ENCODE assay signal across 8 cellular contexts in the genomic region with DNA sequence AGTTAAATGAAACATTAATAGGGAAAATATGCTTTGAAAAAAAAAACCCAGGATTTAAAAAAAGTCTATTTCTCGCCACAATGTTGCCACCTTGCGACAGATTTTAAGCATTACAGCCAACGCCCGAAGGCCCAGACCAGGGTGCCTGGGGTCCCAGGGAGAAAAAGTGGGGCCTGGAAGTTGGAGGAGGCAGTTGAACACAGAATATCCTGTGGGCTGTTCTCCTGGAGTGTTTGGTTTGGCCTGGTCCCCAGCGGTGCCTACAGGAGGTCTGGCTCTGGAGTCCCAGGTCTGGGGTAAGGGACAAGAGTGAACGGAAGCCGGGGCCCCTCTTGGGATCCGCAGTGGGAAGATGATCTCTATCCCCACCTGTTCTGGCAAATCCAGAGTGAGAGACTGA. TPM values are rescaled to one million over a fixed set of nuclear protein-coding genes. Genes with fewer than 3 reads are reported as not detected.
A peak's percentile ranks its signal among the peaks of the same experiment; 100 is the strongest.
DNase-seq lines count a peak whose midpoint lies in the region; ATAC-seq and TF ChIP-seq lines count a peak whose summit lies in the region.

No MANE protein-coding gene starts in this region.

- H3K4me1 ChIP-seq in GM23248 (ENCODE audit: insufficient read depth), result no peaks in the 10 kb centered on the region

- H3F3A ChIP-seq in GM23248 (ENCODE audit: insufficient read depth), result peaks cover 3% of the 10 kb centered on the region; the same call in 1 of the 2 replicates

- TF ChIP-seq CTCF in AG10803 (conservative IDR thresholded peaks at IDR 0.05; ENCODE audit: low read length) (peak; percentile 81), astrocyte of the spinal cord (IDR thresholded peaks at IDR 0.05; ENCODE audit: low read depth, low read length) (peak; percentile 73)

- no peak for TF ChIP-seq POLR2A in GM18505 (IDR thresholded peaks at IDR 0.05; ENCODE audit: borderline replicate concordance, extremely low read depth, insufficient read depth, insufficient read length)

- no peaks in the 10 kb centered on the region for H3K9me2 ChIP-seq in GM23248 (ENCODE audit: insufficient read depth)

- no peak for ATAC-seq in GM18505 (IDR thresholded peaks at IDR 0.05; ENCODE audit: unreplicated experiment)

- H3K9me3 ChIP-seq in GM23248 (ENCODE audit: low read depth), result no peaks in the 10 kb centered on the region

- H4K20me1 ChIP-seq in GM23248 (ENCODE audit: insufficient read depth), result no peaks in the 10 kb centered on the region

- WGBS in GM23248 (ENCODE audit: low coverage in 1 of 2, low lambda C conversion rate in 2 of 2, missing lambda C conversion rate in 2 of 2), 2 experiments, result 38 to 43% methylated on average over 8 of the region's 8 CpGs

- peaks cover 43% of the 10 kb centered on the region for H3K27me3 ChIP-seq in GM23248 (replicated peaks; ENCODE audit: insufficient read depth)

- 0 out of 2 replicates have a peak overlapping the region, but pooled peaks have one; percentile 50 for H3K4me3 ChIP-seq in AG10803 (ENCODE audit: low read length)
- peak overlapping the region; percentile 66 for H3K4me3 ChIP-seq in GM23248
- H3K4me3 ChIP-seq in astrocyte of the spinal cord (ENCODE audit: low read depth, low read length), result no peak overlapping the region

- H3K36me3 ChIP-seq in GM23248 (ENCODE audit: low read depth), result no peaks in the 10 kb centered on the region

- no peak overlapping the region for H3K27ac ChIP-seq in GM23248

- H3K4me2 ChIP-seq in GM23248 (ENCODE audit: unreplicated experiment), result peak overlapping the region; percentile 79

- peak overlapping the region; percentile 44 for H3K9ac ChIP-seq in GM23248

- peak; percentile 29 for DNase-seq in AG10803 (ENCODE audit: low read depth)
- peak; percentile 65 for DNase-seq in GM23248
- peak; percentile 73 for DNase-seq in RPMI8226
- peak; percentile 49 for DNase-seq in astrocyte of the spinal cord (ENCODE audit: low read depth, low spot score)
- DNase-seq in kidney tubule cell (ENCODE audit: low spot score), result peak; percentile 44
- peak in 4 of 6 experiments; percentile 26 to 62 (median 40) for DNase-seq in stimulated activated naive CD4-positive, alpha-beta T cell (lab: John Stamatoyannopoulos, UW)
- no peak for DNase-seq in amniotic stem cell (lab: John Stamatoyannopoulos, UW)

- in situ Hi-C loops in GM23248 (cut with MboI) (loop anchor here (10.0 kb wide), 2 partner anchors 332 to 892 kb away; no protein-coding TSS in a partner anchor), astrocyte of the spinal cord (cut with HindIII; ENCODE audit: low sequenced_read_pairs) (no loop called here)

- peak overlapping the region; percentile 72 for H2AFZ ChIP-seq in GM23248

- no peaks in the 10 kb centered on the region for H3K79me2 ChIP-seq in GM23248 (ENCODE audit: insufficient read depth)

RNA-seq across cellular contexts. Expression of a gene that starts 3.4 kb away (rescaled TPM):
- not detected in 2 replicates for total RNA-seq in GM23248 (2014; rRNA removed; shearing (Covaris generic))
- not detected in 2 replicates for polyA plus RNA-seq in GM23248 (2016; fragmentation: Nextera tagmentation; extraction: Ambion mirVana)

RNA-seq across cellular contexts. Expression of a gene that starts 11.2 kb away (rescaled TPM):
- total RNA-seq in GM23248 (2014; rRNA removed; shearing (Covaris generic)), result 0.11 TPM in 1 of 2 replicates, not detected in the other
- polyA plus RNA-seq in GM23248 (2016; fragmentation: Nextera tagmentation; extraction: Ambion mirVana), result not detected in 2 replicates
